ENCODE assay signal across 8 cellular contexts in genomic region chr6:10954590-10955010, GRCh38.
DNase-seq lines count a peak whose midpoint lies in the region; ATAC-seq and TF ChIP-seq lines count a peak whose summit lies in the region.

No MANE protein-coding gene starts in this region.

- H3K27me3 Mint-ChIP-seq in activated CD4-positive, alpha-beta memory T cell treated with anti-CD3 and anti-CD28 coated beads for 36 hours, result peaks cover 12% of the 10 kb centered on the region
- H3K27me3 Mint-ChIP-seq in effector memory CD8-positive, alpha-beta T cell, result peaks cover 32 to 34% of the 10 kb centered on the region in 2 donors

- peak; percentile 66 for TF ChIP-seq CTCF in mucosa of descending colon (IDR thresholded peaks at IDR 0.05)

- H3K36me3 Mint-ChIP-seq in activated CD4-positive, alpha-beta memory T cell treated with anti-CD3 and anti-CD28 coated beads for 36 hours, result no peaks in the 10 kb centered on the region
- no peaks in the 10 kb centered on the region for H3K36me3 Mint-ChIP-seq in effector memory CD8-positive, alpha-beta T cell (ENCODE audit: insufficient read depth)

- H3K9me3 Mint-ChIP-seq in activated CD4-positive, alpha-beta memory T cell treated with anti-CD3 and anti-CD28 coated beads for 36 hours, result no peaks in the 10 kb centered on the region
- H3K9me3 Mint-ChIP-seq in effector memory CD8-positive, alpha-beta T cell, result no peaks in the 10 kb centered on the region

- CTCF ChIA-PET in activated CD4-positive, alpha-beta memory T cell treated with anti-CD3 and anti-CD28 coated beads for 36 hours (lab: Charles Lee), result interaction anchor here (0.7 to 3.5 kb wide), 32 partner anchors 8 to 623 kb away, joined by 3 to 34 read pairs (median 4); no protein-coding TSS in a partner anchor

- DNase-seq in AG08395 (ENCODE audit: low spot score) (peak; percentile 76), NCI-H69 (lab: John Stamatoyannopoulos, UW) (peak; percentile 80), mucosa of descending colon (peak; percentile 68 to 83 (median 79))
- peak; percentile 83 for DNase-seq in activated CD4-positive, alpha-beta memory T cell treated with anti-CD3 and anti-CD28 coated beads for 36 hours
- peak; percentile 39 to 47 (median 44) for DNase-seq in effector memory CD8-positive, alpha-beta T cell
- peak; percentile 14 to 23 for DNase-seq in stimulated activated CD8-positive, alpha-beta memory T cell treated with anti-CD3 and anti-CD28 coated beads, Interleukin-7, amount 100 ng/mL, for 1 hour (ENCODE audit: low read depth in 2 of 2)

- H3K27ac Mint-ChIP-seq in activated CD4-positive, alpha-beta memory T cell treated with anti-CD3 and anti-CD28 coated beads for 36 hours, result no peak overlapping the region
- H3K27ac Mint-ChIP-seq in effector memory CD8-positive, alpha-beta T cell, result no peak overlapping the region

- H3K4me3 ChIP-seq in mucosa of descending colon, result no peak overlapping the region

- H3K4me1 Mint-ChIP-seq in activated CD4-positive, alpha-beta memory T cell treated with anti-CD3 and anti-CD28 coated beads for 36 hours (ENCODE audit: low read depth), result no peaks in the 10 kb centered on the region
- H3K4me1 Mint-ChIP-seq in effector memory CD8-positive, alpha-beta T cell (ENCODE audit: low read depth in 2 of 2), result peaks cover 0 to 3% of the 10 kb centered on the region in 2 donors

- intact Hi-C loops in activated CD4-positive, alpha-beta memory T cell treated with anti-CD3 and anti-CD28 coated beads for 36 hours (cut with micrococcal nuclease), result loop anchor here (1.0 to 5.0 kb wide), 4 partner anchors 115 to 620 kb away; no protein-coding TSS in a partner anchor
- intact Hi-C loops in mucosa of descending colon (cut with DNase I, micrococcal nuclease), result loop anchor here (5.0 to 10.0 kb wide), 2 partner anchors 113 to 540 kb away; no protein-coding TSS in a partner anchor

- peak; percentile 61 for ATAC-seq in GM18870 (IDR thresholded peaks at IDR 0.05; ENCODE audit: unreplicated experiment)
- peak; percentile 83 for ATAC-seq in HG03159 (IDR thresholded peaks at IDR 0.05; ENCODE audit: unreplicated experiment)
- ATAC-seq in effector memory CD8-positive, alpha-beta T cell (replicated peaks), result peak; percentile 70
- peak; percentile 93 for ATAC-seq in mucosa of descending colon

- H3K36me3 ChIP-seq in mucosa of descending colon (ENCODE audit: low read depth), result no peaks in the 10 kb centered on the region

- POLR2A ChIA-PET in activated CD4-positive, alpha-beta memory T cell treated with anti-CD3 and anti-CD28 coated beads for 36 hours (lab: Charles Lee), result no interaction called here

- H3K4me1 ChIP-seq in mucosa of descending colon (ENCODE audit: low read depth), result no peaks in the 10 kb centered on the region

- no peaks in the 10 kb centered on the region for H3K9me3 ChIP-seq in mucosa of descending colon

- no peak overlapping the region for H3K4me3 Mint-ChIP-seq in activated CD4-positive, alpha-beta memory T cell treated with anti-CD3 and anti-CD28 coated beads for 36 hours
- H3K4me3 Mint-ChIP-seq in effector memory CD8-positive, alpha-beta T cell, result no peak overlapping the region

Comparison
In these comparisons a context has a peak if more than half of its experiments do, and no peak if none do; other contexts are left out.
1. DNase-seq: peak in every context shown above with its lines; median percentile 83 in activated CD4-positive, alpha-beta memory T cell treated with anti-CD3 and anti-CD28 coated beads for 36 hours; 80 in NCI-H69; 79 in mucosa of descending colon; 76 in AG08395; 44 in effector memory CD8-positive, alpha-beta T cell; 18 in stimulated activated CD8-positive, alpha-beta memory T cell treated with anti-CD3 and anti-CD28 coated beads, Interleukin-7, amount 100 ng/mL, for 1 hour.